In genomic region chr1:20282544-20282943, GRCh38 we compare ENCODE assay signal across 34 cellular contexts. TPM values are rescaled to one million over a fixed set of nuclear protein-coding genes. Genes with fewer than 3 reads are reported as not detected.
A peak's percentile ranks its signal among the peaks of the same experiment; 100 is the strongest.
DNase-seq lines count a peak whose midpoint lies in the region; ATAC-seq and TF ChIP-seq lines count a peak whose summit lies in the region.
"Had no signal": no experiment of that assay in that cellular context is flagged by ENCODE, and none has a peak within 500 bp of the region (broad histone marks: within the 10 kb centered on the region; RNA-seq: fewer than 3 reads in every experiment).

No MANE protein-coding gene starts in this region.

- H3K4me3 Mint-ChIP-seq in HFFc6 = no peak overlapping the region
- H3K4me3 Mint-ChIP-seq: activated CD4-positive, alpha-beta memory T cell treated with anti-CD3 and anti-CD28 coated beads, Interleukin-2, amount 10 ng/mL, durations not matched to agents 7 days and 5 days; activated naive CD4-positive, alpha-beta T cell treated with anti-CD3 and anti-CD28 coated beads, Interleukin-2, amount 10 ng/mL, durations not matched to agents 7 days and 5 days; activated T-helper 1 cell treated with anti-CD3 and anti-CD28 coated beads, Interleukin-12 subunit alpha, Interleukin-12 subunit beta, Interleukin-2, Interleukin-4 antibody, amounts not matched to agents 30 ng/mL and 10 ng/mL and 1 ng/mL, durations not matched to agents 14 hours and 24 hours and 36 hours; IgD-negative memory B cell; nephron; stimulated activated naive CD8-positive, alpha-beta T cell treated with anti-CD3 and anti-CD28 coated beads, Interleukin-15, Interleukin-2, amounts not matched to agents 100 ng/mL and 50 ng/mL, for 24 hours; T-helper 1 cell treated with Interleukin-12 subunit alpha and Interleukin-12 subunit beta and Interleukin-4 antibody, amounts not matched to agents 30 μg/mL and 1 μg/mL, for 36 hours had no signal

- no peaks in the 10 kb centered on the region for H3K36me3 ChIP-seq in ovary
- H3K36me3 ChIP-seq: adrenal gland, brain microvascular endothelial cell, esophagus squamous epithelium had no signal

- peaks cover 25% of the 10 kb centered on the region for H3K4me1 Mint-ChIP-seq in HFFc6 (ENCODE audit: low read depth)
- H3K4me1 Mint-ChIP-seq: activated CD4-positive, alpha-beta memory T cell treated with anti-CD3 and anti-CD28 coated beads, Interleukin-2, amount 10 ng/mL, durations not matched to agents 7 days and 5 days; activated naive CD4-positive, alpha-beta T cell treated with anti-CD3 and anti-CD28 coated beads, Interleukin-2, amount 10 ng/mL, durations not matched to agents 7 days and 5 days had no signal

- no peaks in the 10 kb centered on the region for H3K4me1 ChIP-seq in ovary (ENCODE audit: insufficient read depth)
- H3K4me1 ChIP-seq: adrenal gland, esophagus squamous epithelium, testis had no signal

- TF ChIP-seq POLR2A in ovary (IDR thresholded peaks at IDR 0.05) = no peak

- TF ChIP-seq CTCF in HFFc6 (IDR thresholded peaks at IDR 0.05) (no peak), ovary (IDR thresholded peaks at IDR 0.05) (no peak)

- peaks cover 12% of the 10 kb centered on the region for H3K27me3 Mint-ChIP-seq in HFFc6 (ENCODE audit: insufficient read depth)

- H3K9me3 Mint-ChIP-seq in HFFc6 = no peaks in the 10 kb centered on the region
- H3K9me3 Mint-ChIP-seq: activated CD4-positive, alpha-beta memory T cell treated with anti-CD3 and anti-CD28 coated beads, Interleukin-2, amount 10 ng/mL, durations not matched to agents 7 days and 5 days; activated naive CD4-positive, alpha-beta T cell treated with anti-CD3 and anti-CD28 coated beads, Interleukin-2, amount 10 ng/mL, durations not matched to agents 7 days and 5 days; activated T-helper 1 cell treated with anti-CD3 and anti-CD28 coated beads, Interleukin-12 subunit alpha, Interleukin-12 subunit beta, Interleukin-2, Interleukin-4 antibody, amounts not matched to agents 30 ng/mL and 10 ng/mL and 1 ng/mL, durations not matched to agents 14 hours and 24 hours and 36 hours; stimulated activated naive CD8-positive, alpha-beta T cell treated with anti-CD3 and anti-CD28 coated beads, Interleukin-15, Interleukin-2, amounts not matched to agents 100 ng/mL and 50 ng/mL, for 24 hours; T-helper 1 cell treated with Interleukin-12 subunit alpha and Interleukin-12 subunit beta and Interleukin-4 antibody, amounts not matched to agents 30 μg/mL and 1 μg/mL, for 36 hours had no signal

- H3K4me3 ChIP-seq in ovary = no peak overlapping the region
- H3K4me3 ChIP-seq: adrenal gland, dorsolateral prefrontal cortex, esophagus squamous epithelium, lung, smooth muscle cell, testis had no signal

- no peaks in the 10 kb centered on the region for H3K36me3 Mint-ChIP-seq in HFFc6 (ENCODE audit: low read depth)
- H3K36me3 Mint-ChIP-seq: activated naive CD4-positive, alpha-beta T cell treated with anti-CD3 and anti-CD28 coated beads, Interleukin-2, amount 10 ng/mL, durations not matched to agents 7 days and 5 days had no signal

- DNase-seq in COR-L47 (lab: John Stamatoyannopoulos, UW) (peak; percentile 14), NCI-H1694 (lab: John Stamatoyannopoulos, UW) (peak; percentile 55), cerebellar cortex (ENCODE audit: low spot score) (peak; percentile 48), medulla oblongata (ENCODE audit: extremely low spot score) (peak; percentile 12), HFFc6 (no peak), ovary (no peak), AG08396 (ENCODE audit: low spot score) (no peak)
- DNase-seq: activated CD4-positive, alpha-beta memory T cell treated with anti-CD3 and anti-CD28 coated beads, Interleukin-2, amount 10 ng/mL, durations not matched to agents 7 days and 5 days; activated CD4-positive, CD25-positive, alpha-beta regulatory T cell treated with anti-CD3 and anti-CD28 coated beads, Interleukin-2, amount 50 U/mL, for 72 hours; activated CD8-positive, alpha-beta memory T cell treated with anti-CD3 and anti-CD28 coated beads, Interleukin-2, amount 50 U/mL, for 4 hours; activated naive CD4-positive, alpha-beta T cell treated with anti-CD3 and anti-CD28 coated beads, Interleukin-2, amount 10 ng/mL, durations not matched to agents 7 days and 5 days; brain microvascular endothelial cell; Calu3; DND-41; dorsolateral prefrontal cortex; esophagus squamous epithelium; NCI-H2227 treated with DMSO at 0.1 percent for 48 hours; NCI-H748 treated with DMSO at 0.1 percent for 48 hours; testis had no signal

- intact Hi-C loops in ovary (cut with DNase I) = no loop called here

- WGBS in ovary, 3 donors = 41 to 55% (median 44%) methylated on average over 5 of the region's 5 CpGs

- no peak overlapping the region for H3K27ac Mint-ChIP-seq in HFFc6
- H3K27ac Mint-ChIP-seq: activated CD4-positive, alpha-beta memory T cell treated with anti-CD3 and anti-CD28 coated beads, Interleukin-2, amount 10 ng/mL, durations not matched to agents 7 days and 5 days; activated naive CD4-positive, alpha-beta T cell treated with anti-CD3 and anti-CD28 coated beads, Interleukin-2, amount 10 ng/mL, durations not matched to agents 7 days and 5 days; activated T-helper 1 cell treated with anti-CD3 and anti-CD28 coated beads, Interleukin-12 subunit alpha, Interleukin-12 subunit beta, Interleukin-2, Interleukin-4 antibody, amounts not matched to agents 30 ng/mL and 10 ng/mL and 1 ng/mL, durations not matched to agents 14 hours and 24 hours and 36 hours; IgD-negative memory B cell; nephron; stimulated activated naive CD8-positive, alpha-beta T cell treated with anti-CD3 and anti-CD28 coated beads, Interleukin-15, Interleukin-2, amounts not matched to agents 100 ng/mL and 50 ng/mL, for 24 hours; T-helper 1 cell treated with Interleukin-12 subunit alpha and Interleukin-12 subunit beta and Interleukin-4 antibody, amounts not matched to agents 30 μg/mL and 1 μg/mL, for 36 hours had no signal

- TF ChIP-seq EP300 in ovary (IDR thresholded peaks at IDR 0.05) = no peak

- no peaks in the 10 kb centered on the region for H3K27me3 ChIP-seq in ovary
- H3K27me3 ChIP-seq: adrenal gland, brain microvascular endothelial cell, testis had no signal

- no peak for ATAC-seq in GM18907 (IDR thresholded peaks at IDR 0.05; ENCODE audit: unreplicated experiment)

- no peak overlapping the region for H3K27ac ChIP-seq in ovary
- H3K27ac ChIP-seq: adrenal gland, brain microvascular endothelial cell, dorsolateral prefrontal cortex, esophagus squamous epithelium, foreskin keratinocyte, testis had no signal

- H3K9me3 ChIP-seq in ovary = no peaks in the 10 kb centered on the region
- H3K9me3 ChIP-seq: adrenal gland, esophagus squamous epithelium, testis had no signal

RNA-seq across cellular contexts. Expression of gene VWA5B1, which starts 8.1 kb away (rescaled TPM):
- not detected for total RNA-seq in HFFc6 (2021; fragmentation: NEBNext Ultra II Directional; extraction: Animal tissue kit (Norgen Biotek cat#: 25700))
- total RNA-seq in ovary = 1 to 10 TPM in 1 of 7 donors, under 1 TPM in 3, not detected in 3; 0.10 to 1.5 (median 0.21) TPM
- polyA plus RNA-seq in ovary = not detected
- total RNA-seq: activated CD4-positive, alpha-beta memory T cell treated with anti-CD3 and anti-CD28 coated beads, Interleukin-2, amount 10 ng/mL, durations not matched to agents 7 days and 5 days; Calu3; chondrocyte; esophagus squamous epithelium; foreskin keratinocyte; H4; kidney epithelial cell; mononuclear cell; osteocyte; smooth muscle cell had no signal
- polyA plus RNA-seq: foreskin keratinocyte, IgD-negative memory B cell, smooth muscle cell had no signal

Comparison
In these comparisons a context has a peak if more than half of its experiments do, and no peak if none do; other contexts are left out.
1. DNase-seq: peak in COR-L47 (single experiment), NCI-H1694 (single experiment), cerebellar cortex (single experiment) and medulla oblongata (single experiment); none in HFFc6 (single experiment), ovary (0 of 5) and AG08396 (single experiment).